Comparison of ENCODE assay signal across 16 cellular contexts in genomic region chr9:119811030-119811429, GRCh38.
A peak's percentile ranks its signal among the peaks of the same experiment; 100 is the strongest.
DNase-seq lines count a peak whose midpoint lies in the region; ATAC-seq, FAIRE-seq and TF ChIP-seq lines count a peak whose summit lies in the region.
"Had no signal": no experiment of that assay in that cellular context is flagged by ENCODE, and none has a peak within 500 bp of the region (broad histone marks: within the 10 kb centered on the region; RNA-seq: fewer than 3 reads in every experiment).

No MANE protein-coding gene starts in this region.

- H3K9me3 ChIP-seq in astrocyte (ENCODE audit: insufficient read depth, low read depth, low read length), result no peaks in the 10 kb centered on the region

- peak overlapping the region; percentile 39 for H2AFZ ChIP-seq in astrocyte (ENCODE audit: low read depth, low read length)

- no peaks in the 10 kb centered on the region for H3K4me1 ChIP-seq in astrocyte (ENCODE audit: insufficient read depth, low read length)

- no peak overlapping the region for H3K9ac ChIP-seq in astrocyte (ENCODE audit: low read length)

- H3K4me1 Mint-ChIP-seq in astrocyte (ENCODE audit: low read depth, unreplicated experiment) (peaks cover 15% of the 10 kb centered on the region), HFFc6 (ENCODE audit: low read depth) (no peaks in the 10 kb centered on the region)
- H3K4me1 Mint-ChIP-seq: B cell had no signal

- H3K9me3 Mint-ChIP-seq in astrocyte (ENCODE audit: unreplicated experiment) (no peaks in the 10 kb centered on the region), HFFc6 (peaks cover 49% of the 10 kb centered on the region)

- H3K4me3 Mint-ChIP-seq in astrocyte (ENCODE audit: unreplicated experiment), result no peak overlapping the region
- no peak overlapping the region for H3K4me3 Mint-ChIP-seq in HFFc6
- H3K4me3 Mint-ChIP-seq: B cell; effector memory CD8-positive, alpha-beta T cell; memory B cell had no signal

- peaks cover 3% of the 10 kb centered on the region for H3K27me3 Mint-ChIP-seq in astrocyte (ENCODE audit: low read depth, unreplicated experiment)
- H3K27me3 Mint-ChIP-seq in HFFc6 (ENCODE audit: insufficient read depth), result peaks cover 4% of the 10 kb centered on the region; the same call in 1 of the 2 replicates
- H3K27me3 Mint-ChIP-seq: effector memory CD8-positive, alpha-beta T cell had no signal

- H3K4me3 ChIP-seq in AG09309 (ENCODE audit: control insufficient read depth, low read depth, low read length), result no peak overlapping the region
- no peak overlapping the region for H3K4me3 ChIP-seq in astrocyte (ENCODE audit: insufficient read depth, low read depth, low read length)

- no peak for TF ChIP-seq CTCF in AG09309 (IDR thresholded peaks at IDR 0.05; ENCODE audit: control insufficient read depth, insufficient read depth, low read depth, low read length, missing control alignments)
- no peak for TF ChIP-seq CTCF in astrocyte (IDR thresholded peaks at IDR 0.05; ENCODE audit: insufficient read depth, low read depth, low read length)
- TF ChIP-seq CTCF in HFFc6 (IDR thresholded peaks at IDR 0.05), result no peak

- H3K27ac ChIP-seq in astrocyte (ENCODE audit: low read depth, low read length), result peak overlapping the region; percentile 14

- H3K27ac Mint-ChIP-seq in astrocyte (ENCODE audit: unreplicated experiment), result no peak overlapping the region
- H3K27ac Mint-ChIP-seq in HFFc6, result no peak overlapping the region
- H3K27ac Mint-ChIP-seq: B cell; effector memory CD8-positive, alpha-beta T cell; memory B cell had no signal

- H3K4me2 ChIP-seq in astrocyte (ENCODE audit: low read length), result peak overlapping the region; percentile 46

- peak; percentile 35 for DNase-seq in AG09309 (ENCODE audit: low read depth)
- peak; percentile 8 for DNase-seq in HCEC 1CT
- DNase-seq in astrocyte (ENCODE audit: low read depth), result peak; percentile 82
- peak; percentile 55 for DNase-seq in islet precursor cell
- no peak for DNase-seq in HFFc6
- DNase-seq in OCI-M2 (lab: John Stamatoyannopoulos, UW; ENCODE audit: unreplicated experiment), result no peak
- DNase-seq in NCI-H774 (lab: John Stamatoyannopoulos, UW), result no peak
- DNase-seq: activated CD4-positive, CD25-positive, alpha-beta regulatory T cell treated with anti-CD3 and anti-CD28 coated beads, Interleukin-2, amount 50 U/mL, for 72 hours; effector memory CD8-positive, alpha-beta T cell; hippocampal formation; NCI-H2029; NK-92 treated with Interleukin-12 subunit alpha and Interleukin-12 subunit beta, amount 100 ng/mL, for 24 hours; stimulated activated CD4-positive, alpha-beta T cell treated with anti-CD3 and anti-CD28 coated beads, Interleukin-2, amount 100 ng/mL, for 24 hours had no signal

- H3K27me3 ChIP-seq in astrocyte (ENCODE audit: insufficient read depth, low read length), result no peaks in the 10 kb centered on the region

- H3K79me2 ChIP-seq in astrocyte (ENCODE audit: insufficient read depth, low read length), result no peaks in the 10 kb centered on the region

- H3K36me3 Mint-ChIP-seq in astrocyte (ENCODE audit: low read depth, unreplicated experiment) (no peaks in the 10 kb centered on the region), HFFc6 (ENCODE audit: low read depth) (no peaks in the 10 kb centered on the region)
- H3K36me3 Mint-ChIP-seq: memory B cell had no signal

- H4K20me1 ChIP-seq in astrocyte (ENCODE audit: insufficient read depth, low read length), result no peaks in the 10 kb centered on the region

- no peaks in the 10 kb centered on the region for H3K36me3 ChIP-seq in astrocyte (ENCODE audit: insufficient read depth, low read length)

- no peak for ATAC-seq in GM18498 (IDR thresholded peaks at IDR 0.05; ENCODE audit: unreplicated experiment)
- ATAC-seq: effector memory CD8-positive, alpha-beta T cell had no signal

- peak; percentile 99 for FAIRE-seq in astrocyte (lab: Jason Lieb, UNC)

Comparison
In these comparisons a context has a peak if more than half of its experiments do, and no peak if none do; other contexts are left out.
1. DNase-seq: peak in AG09309 (single experiment), HCEC 1CT (single experiment), astrocyte (single experiment) and islet precursor cell (single experiment); none in HFFc6 (single experiment), OCI-M2 (single experiment) and NCI-H774 (single experiment).